In genomic region chr15:99090011-99090699, GRCh38 we compare ENCODE assay signal across 9 cellular contexts. TPM values are rescaled to one million over a fixed set of nuclear protein-coding genes. Genes with fewer than 3 reads are reported as not detected.
A peak's percentile ranks its signal among the peaks of the same experiment; 100 is the strongest.
DNase-seq lines count a peak whose midpoint lies in the region; ATAC-seq and TF ChIP-seq lines count a peak whose summit lies in the region.
"Had no signal": no experiment of that assay in that cellular context is flagged by ENCODE, and none has a peak within 500 bp of the region (broad histone marks: within the 10 kb centered on the region; RNA-seq: fewer than 3 reads in every experiment).

No MANE protein-coding gene starts in this region.

- H3K27me3 Mint-ChIP-seq in activated naive CD4-positive, alpha-beta T cell treated with anti-CD3 and anti-CD28 coated beads, Interleukin-2, amount 10 ng/mL, durations not matched to agents 7 days and 5 days: peaks cover 13% of the 10 kb centered on the region
- no peaks in the 10 kb centered on the region for H3K27me3 Mint-ChIP-seq in stimulated activated naive CD8-positive, alpha-beta T cell treated with anti-CD3 and anti-CD28 coated beads, Interleukin-15, amount 100 ng/mL, for 72 hours

- no peaks in the 10 kb centered on the region for H3K36me3 Mint-ChIP-seq in activated naive CD4-positive, alpha-beta T cell treated with anti-CD3 and anti-CD28 coated beads, Interleukin-2, amount 10 ng/mL, durations not matched to agents 7 days and 5 days
- no peaks in the 10 kb centered on the region for H3K36me3 Mint-ChIP-seq in activated naive CD4-positive, alpha-beta T cell treated with anti-CD3 and anti-CD28 coated beads, Interleukin-2, amount 50 U/mL, for 72 hours
- H3K36me3 Mint-ChIP-seq: CD8-positive, alpha-beta T cell had no signal

- ATAC-seq in activated naive CD4-positive, alpha-beta T cell treated with anti-CD3 and anti-CD28 coated beads, Interleukin-2, amount 50 U/mL, for 72 hours: no peak
- ATAC-seq in HG02798 (IDR thresholded peaks at IDR 0.05; ENCODE audit: poor library complexity, unreplicated experiment): peak; percentile 100
- ATAC-seq in stimulated activated naive CD8-positive, alpha-beta T cell treated with anti-CD3 and anti-CD28 coated beads, Interleukin-15, amount 100 ng/mL, for 72 hours: peak; percentile 66
- no peak for ATAC-seq in Right ventricle myocardium superior (ENCODE audit: poor library complexity)
- ATAC-seq: CD8-positive, alpha-beta T cell had no signal

- no peak overlapping the region for H3K4me3 Mint-ChIP-seq in activated naive CD4-positive, alpha-beta T cell treated with anti-CD3 and anti-CD28 coated beads, Interleukin-2, amount 10 ng/mL, durations not matched to agents 7 days and 5 days
- H3K4me3 Mint-ChIP-seq in stimulated activated naive CD8-positive, alpha-beta T cell treated with anti-CD3 and anti-CD28 coated beads, Interleukin-15, amount 100 ng/mL, for 72 hours: peak overlapping the region in 1 of 2 donors; percentile 3
- H3K4me3 Mint-ChIP-seq: CD8-positive, alpha-beta T cell had no signal

- no peak overlapping the region for H3K27ac Mint-ChIP-seq in activated naive CD4-positive, alpha-beta T cell treated with anti-CD3 and anti-CD28 coated beads, Interleukin-2, amount 10 ng/mL, durations not matched to agents 7 days and 5 days
- H3K27ac Mint-ChIP-seq in activated naive CD4-positive, alpha-beta T cell treated with anti-CD3 and anti-CD28 coated beads, Interleukin-2, amount 50 U/mL, for 72 hours: peak overlapping the region in 1 of 2 donors; percentile 1
- peak overlapping the region; percentile 23 to 28 for H3K27ac Mint-ChIP-seq in stimulated activated naive CD8-positive, alpha-beta T cell treated with anti-CD3 and anti-CD28 coated beads, Interleukin-15, amount 100 ng/mL, for 72 hours
- H3K27ac Mint-ChIP-seq: CD8-positive, alpha-beta T cell had no signal

- TF ChIP-seq CTCF in NB4 (IDR thresholded peaks at IDR 0.05; ENCODE audit: low read depth, low read length): no peak

- no peak for TF ChIP-seq POLR2A in NB4 (IDR thresholded peaks at IDR 0.05; ENCODE audit: extremely low read depth, insufficient read length)

- no peak overlapping the region for H3K4me3 ChIP-seq in NB4 (ENCODE audit: low read depth, low read length)

- H3K9me3 Mint-ChIP-seq in activated naive CD4-positive, alpha-beta T cell treated with anti-CD3 and anti-CD28 coated beads, Interleukin-2, amount 10 ng/mL, durations not matched to agents 7 days and 5 days: no peaks in the 10 kb centered on the region
- no peaks in the 10 kb centered on the region for H3K9me3 Mint-ChIP-seq in activated naive CD4-positive, alpha-beta T cell treated with anti-CD3 and anti-CD28 coated beads, Interleukin-2, amount 50 U/mL, for 72 hours
- no peaks in the 10 kb centered on the region for H3K9me3 Mint-ChIP-seq in stimulated activated naive CD8-positive, alpha-beta T cell treated with anti-CD3 and anti-CD28 coated beads, Interleukin-15, amount 100 ng/mL, for 72 hours
- H3K9me3 Mint-ChIP-seq: CD8-positive, alpha-beta T cell had no signal

- peak; percentile 28 for DNase-seq in activated naive CD4-positive, alpha-beta T cell treated with anti-CD3 and anti-CD28 coated beads, Interleukin-2, amount 10 ng/mL, durations not matched to agents 7 days and 5 days
- DNase-seq in activated naive CD4-positive, alpha-beta T cell treated with anti-CD3 and anti-CD28 coated beads, Interleukin-2, amount 50 U/mL, for 72 hours (ENCODE audit: low spot score in 2 of 2): no peak
- DNase-seq in NB4 (ENCODE audit: low read depth): peak; percentile 76
- DNase-seq in stimulated activated naive CD8-positive, alpha-beta T cell treated with anti-CD3 and anti-CD28 coated beads, Interleukin-15, amount 100 ng/mL, for 72 hours: no peak
- DNase-seq in amygdala (lab: John Stamatoyannopoulos, UW): no peak
- no peak for DNase-seq in Right ventricle myocardium superior
- DNase-seq in NCI-H226: no peak

- peaks cover 11% of the 10 kb centered on the region for H3K4me1 Mint-ChIP-seq in activated naive CD4-positive, alpha-beta T cell treated with anti-CD3 and anti-CD28 coated beads, Interleukin-2, amount 10 ng/mL, durations not matched to agents 7 days and 5 days
- H3K4me1 Mint-ChIP-seq in stimulated activated naive CD8-positive, alpha-beta T cell treated with anti-CD3 and anti-CD28 coated beads, Interleukin-15, amount 100 ng/mL, for 72 hours: peaks cover 8% of the 10 kb centered on the region

- intact Hi-C loops in Right ventricle myocardium superior (cut with DNase I): no loop called here

- CTCF ChIA-PET in activated naive CD4-positive, alpha-beta T cell treated with anti-CD3 and anti-CD28 coated beads, Interleukin-2, amount 10 ng/mL, durations not matched to agents 7 days and 5 days (lab: Charles Lee): interaction anchor here (1.0 to 1.6 kb wide), 4 partner anchors 11 to 122 kb away, joined by 3 to 6 read pairs (median 4); no protein-coding TSS in a partner anchor

RNA-seq across cellular contexts. Expression of gene SYNM, which starts 14.7 kb away (rescaled TPM):
- total RNA-seq in activated naive CD4-positive, alpha-beta T cell treated with anti-CD3 and anti-CD28 coated beads, Interleukin-2, amount 50 U/mL, for 72 hours: under 1 TPM; 0.16 to 0.43 TPM
- total RNA-seq in Right ventricle myocardium superior: 295 TPM

Comparison
In these comparisons a context has a peak if more than half of its experiments do, and no peak if none do; other contexts are left out.
1. DNase-seq: peak in activated naive CD4-positive, alpha-beta T cell treated with anti-CD3 and anti-CD28 coated beads, Interleukin-2, amount 10 ng/mL, durations not matched to agents 7 days and 5 days (single experiment) and NB4 (single experiment); none in activated naive CD4-positive, alpha-beta T cell treated with anti-CD3 and anti-CD28 coated beads, Interleukin-2, amount 50 U/mL, for 72 hours (0 of 2), stimulated activated naive CD8-positive, alpha-beta T cell treated with anti-CD3 and anti-CD28 coated beads, Interleukin-15, amount 100 ng/mL, for 72 hours (0 of 2), amygdala (0 of 56), Right ventricle myocardium superior (single experiment) and NCI-H226 (single experiment).
2. ATAC-seq: peak in HG02798 (single experiment) and stimulated activated naive CD8-positive, alpha-beta T cell treated with anti-CD3 and anti-CD28 coated beads, Interleukin-15, amount 100 ng/mL, for 72 hours (single experiment); none in activated naive CD4-positive, alpha-beta T cell treated with anti-CD3 and anti-CD28 coated beads, Interleukin-2, amount 50 U/mL, for 72 hours (0 of 2) and Right ventricle myocardium superior (single experiment).
3. RNA of gene SYNM, which starts 14.7 kb away (total RNA-seq): 295 TPM in Right ventricle myocardium superior (single experiment); 0.16 to 0.43 TPM in activated naive CD4-positive, alpha-beta T cell treated with anti-CD3 and anti-CD28 coated beads, Interleukin-2, amount 50 U/mL, for 72 hours; every median in the first group is over 100 times any median in the second.